In the genomic region with DNA sequence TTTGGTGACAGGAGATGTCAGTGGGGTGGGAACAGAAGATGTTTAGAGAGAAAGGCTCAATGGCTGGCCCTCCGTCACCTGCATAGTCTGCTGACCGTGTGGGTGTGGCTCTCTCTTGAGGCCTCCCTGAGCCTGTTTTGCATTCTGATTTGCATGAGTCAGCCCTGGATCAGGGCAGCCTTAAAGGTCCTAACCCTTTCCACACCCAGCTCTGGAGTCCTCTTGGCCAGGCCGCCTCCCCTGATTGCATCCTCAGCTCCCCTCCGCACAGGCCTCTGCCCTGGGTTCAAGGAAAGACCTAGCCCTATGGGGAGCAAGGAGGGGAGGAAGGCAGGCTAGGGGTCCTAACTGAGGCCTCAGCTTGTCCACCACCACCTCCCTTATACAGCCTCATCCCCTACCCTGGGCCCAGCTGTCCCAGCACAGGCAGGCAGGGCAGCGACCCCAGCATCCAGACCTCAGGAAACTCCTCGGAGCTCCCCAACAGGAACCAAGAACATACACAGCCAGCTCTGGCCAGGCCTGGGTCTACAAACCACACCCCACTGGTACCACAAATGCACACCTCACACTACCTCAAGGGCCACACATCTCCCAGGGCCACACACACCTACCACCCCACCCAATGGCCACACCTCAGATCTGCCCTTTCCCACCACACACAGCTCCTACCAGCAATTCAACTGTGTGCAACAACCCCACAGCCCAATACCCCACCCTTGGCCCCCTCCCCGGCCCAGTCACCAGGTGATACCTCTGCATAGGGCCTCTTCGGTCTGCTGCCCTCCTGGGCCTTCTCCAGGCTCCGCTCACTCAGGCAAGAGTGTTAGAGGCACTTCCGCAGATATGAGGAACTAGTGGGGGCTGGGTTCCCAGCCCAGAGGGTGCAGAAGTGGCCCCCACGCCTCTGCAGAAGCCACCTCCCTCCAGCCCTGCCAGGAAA, we compare ENCODE assay signal across 9 cellular contexts. TPM values are rescaled to one million over a fixed set of nuclear protein-coding genes. Genes with fewer than 3 reads are reported as not detected.
DNase-seq lines count a peak whose midpoint lies in the region; ATAC-seq lines count a peak whose summit lies in the region.
"Had no signal": no experiment of that assay in that cellular context is flagged by ENCODE, and none has a peak within 500 bp of the region (broad histone marks: within the 10 kb centered on the region; RNA-seq: fewer than 3 reads in every experiment).

No MANE protein-coding gene starts in this region.

- peaks cover 67% of the 10 kb centered on the region for H3K4me1 ChIP-seq in mesodermal cell (ENCODE audit: control insufficient read depth, insufficient read depth, low read length, poor library complexity, severe bottlenecking)

- H3K4me1 Mint-ChIP-seq in activated naive CD8-positive, alpha-beta T cell treated with anti-CD3 and anti-CD28 coated beads, Interleukin-2, amount 10 ng/mL, durations not matched to agents 7 days and 5 days: peaks cover 56% of the 10 kb centered on the region

- DNase-seq in SIG-M5 treated with dmso at 0.1 percent for 504 hours (lab: John Stamatoyannopoulos, UW; ENCODE audit: unreplicated experiment) (peak; percentile 73), SIG-M5 (lab: John Stamatoyannopoulos, UW) (no peak), NCI-H2171 (lab: John Stamatoyannopoulos, UW) (no peak)
- DNase-seq in activated naive CD8-positive, alpha-beta T cell treated with anti-CD3 and anti-CD28 coated beads, Interleukin-2, amount 10 ng/mL, durations not matched to agents 7 days and 5 days: no peak

- H3K36me3 Mint-ChIP-seq in activated naive CD8-positive, alpha-beta T cell treated with anti-CD3 and anti-CD28 coated beads, Interleukin-2, amount 10 ng/mL, durations not matched to agents 7 days and 5 days: peaks cover 1% of the 10 kb centered on the region

- ATAC-seq in HG03469 (IDR thresholded peaks at IDR 0.05; ENCODE audit: unreplicated experiment) (peak; percentile 30), GM21360 (IDR thresholded peaks at IDR 0.05; ENCODE audit: unreplicated experiment) (no peak)
- ATAC-seq in activated naive CD8-positive, alpha-beta T cell treated with anti-CD3 and anti-CD28 coated beads, Interleukin-2, amount 10 ng/mL, durations not matched to agents 7 days and 5 days (ENCODE audit: low read depth): no peak
- ATAC-seq in activated CD4-positive, CD25-positive, alpha-beta regulatory T cell treated with anti-CD3 and anti-CD28 coated beads, Interleukin-2, amount 50 U/mL, for 24 hours: no peak

- H3K27ac Mint-ChIP-seq in activated naive CD8-positive, alpha-beta T cell treated with anti-CD3 and anti-CD28 coated beads, Interleukin-2, amount 10 ng/mL, durations not matched to agents 7 days and 5 days: peak overlapping the region; percentile 100

- H3K36me3 ChIP-seq in mesodermal cell (ENCODE audit: control insufficient read depth, insufficient read depth, low read length): peaks cover 7% of the 10 kb centered on the region

- no peaks in the 10 kb centered on the region for H3K9me3 ChIP-seq in mesodermal cell (ENCODE audit: control insufficient read depth, low read length)

- H3K27me3 Mint-ChIP-seq in activated naive CD8-positive, alpha-beta T cell treated with anti-CD3 and anti-CD28 coated beads, Interleukin-2, amount 10 ng/mL, durations not matched to agents 7 days and 5 days: no peaks in the 10 kb centered on the region

- H3K4me3 ChIP-seq in mesodermal cell (ENCODE audit: extremely low read depth, insufficient read depth, low read length, poor library complexity, severe bottlenecking): no peak overlapping the region

- peak overlapping the region; percentile 23 for H3K27ac ChIP-seq in mesodermal cell (ENCODE audit: low read depth, low read length, severe bottlenecking)
- H3K27ac ChIP-seq: 22Rv1 had no signal

- peak overlapping the region; percentile 43 for H3K4me3 Mint-ChIP-seq in activated naive CD8-positive, alpha-beta T cell treated with anti-CD3 and anti-CD28 coated beads, Interleukin-2, amount 10 ng/mL, durations not matched to agents 7 days and 5 days

- WGBS in mesodermal cell (ENCODE audit: insufficient coverage in 2 of 2), 2 experiments: 92 to 100% methylated on average over 5 to 7 of the region's 11 CpGs

- POLR2A ChIA-PET in activated naive CD8-positive, alpha-beta T cell treated with anti-CD3 and anti-CD28 coated beads, Interleukin-2, amount 10 ng/mL, durations not matched to agents 7 days and 5 days (lab: Charles Lee): interaction anchor here (1.9 to 3.2 kb wide), 3 partner anchors 48 to 77 kb away, joined by 6 to 13 read pairs (median 12); no protein-coding TSS in a partner anchor

- no peaks in the 10 kb centered on the region for H3K9me3 Mint-ChIP-seq in activated naive CD8-positive, alpha-beta T cell treated with anti-CD3 and anti-CD28 coated beads, Interleukin-2, amount 10 ng/mL, durations not matched to agents 7 days and 5 days

RNA-seq across cellular contexts. Expression of gene ARAP1, which starts 13.7 kb away (rescaled TPM):
- total RNA-seq in activated naive CD8-positive, alpha-beta T cell treated with anti-CD3 and anti-CD28 coated beads, Interleukin-2, amount 10 ng/mL, durations not matched to agents 7 days and 5 days: 100 to 1,000 TPM; 129 to 134 TPM
- polyA plus RNA-seq in mesodermal cell (2013, experiment 1 of 2): 54.9 TPM
- 42.9 TPM for polyA plus RNA-seq in mesodermal cell (2013, experiment 2 of 2)

RNA-seq across cellular contexts. Expression of gene STARD10, which starts 55.4 kb away (rescaled TPM):
- total RNA-seq in activated naive CD8-positive, alpha-beta T cell treated with anti-CD3 and anti-CD28 coated beads, Interleukin-2, amount 10 ng/mL, durations not matched to agents 7 days and 5 days: 1 to 10 TPM; 7.8 to 8.0 TPM
- polyA plus RNA-seq in mesodermal cell (2013, experiment 1 of 2): 56.6 TPM
- polyA plus RNA-seq in mesodermal cell (2013, experiment 2 of 2): 45.7 TPM
